19 cellular contexts compared by ENCODE assay signal in the genomic region with DNA sequence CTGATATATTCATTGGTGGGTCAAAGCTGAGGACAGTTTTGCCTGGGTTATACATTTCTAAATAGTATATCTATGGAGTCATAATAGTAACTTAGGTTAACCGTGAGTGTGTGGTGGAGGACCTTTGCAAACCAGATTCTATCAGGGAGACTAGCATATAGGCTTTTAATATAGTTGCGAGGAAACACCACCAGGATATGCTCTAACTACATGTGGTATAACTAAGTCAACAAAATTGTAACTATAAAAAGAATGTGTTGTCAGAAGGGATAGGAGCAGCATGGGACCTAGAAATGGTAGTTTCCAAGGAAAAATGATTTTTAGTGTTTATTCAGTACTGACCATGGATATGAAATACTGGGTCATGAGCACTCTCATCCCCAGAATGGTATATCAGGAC.
"Had no signal": no experiment of that assay in that cellular context is flagged by ENCODE, and none has a peak within 500 bp of the region (broad histone marks: within the 10 kb centered on the region; RNA-seq: fewer than 3 reads in every experiment).

No MANE protein-coding gene starts in this region.

- H3K4me1 ChIP-seq: adrenal gland, stomach, testis, upper lobe of right lung had no signal

- H3K27me3 ChIP-seq: adrenal gland, esophagus squamous epithelium, ovary, sigmoid colon, stomach, testis, upper lobe of right lung had no signal

- H3K27ac ChIP-seq: adrenal gland, coronary artery, esophagus squamous epithelium, ovary, sigmoid colon, stomach, testis, upper lobe of right lung had no signal

- H3K36me3 Mint-ChIP-seq: activated naive CD4-positive, alpha-beta T cell treated with anti-CD3 and anti-CD28 coated beads, Interleukin-2, amount 50 U/mL, for 24 hours; mesothelial cell of epicardium; WTC11 had no signal

- H3K4me3 ChIP-seq: adrenal gland, coronary artery, esophagus squamous epithelium, lung, ovary, sigmoid colon, stomach, testis, upper lobe of right lung had no signal

- ATAC-seq: activated CD8-positive, alpha-beta T cell treated with anti-CD3 and anti-CD28 coated beads for 36 hours; activated T-cell treated with anti-CD3 and anti-CD28 coated beads, Interleukin-2, amount 50 U/mL, for 4 hours; upper lobe of right lung; WTC11 had no signal

- H3K4me3 Mint-ChIP-seq: activated CD8-positive, alpha-beta T cell treated with anti-CD3 and anti-CD28 coated beads for 36 hours; activated naive CD4-positive, alpha-beta T cell treated with anti-CD3 and anti-CD28 coated beads, Interleukin-2, amount 50 U/mL, for 24 hours; activated T-cell treated with anti-CD3 and anti-CD28 coated beads, Interleukin-2, amount 50 U/mL, for 4 hours; mesothelial cell of epicardium; WTC11 had no signal

- H3K27me3 Mint-ChIP-seq: activated CD8-positive, alpha-beta T cell treated with anti-CD3 and anti-CD28 coated beads for 36 hours; activated naive CD4-positive, alpha-beta T cell treated with anti-CD3 and anti-CD28 coated beads, Interleukin-2, amount 50 U/mL, for 24 hours had no signal

- H3K27ac Mint-ChIP-seq: activated CD8-positive, alpha-beta T cell treated with anti-CD3 and anti-CD28 coated beads for 36 hours; activated naive CD4-positive, alpha-beta T cell treated with anti-CD3 and anti-CD28 coated beads, Interleukin-2, amount 50 U/mL, for 24 hours; mesothelial cell of epicardium; WTC11 had no signal

- H3K36me3 ChIP-seq: adrenal gland, esophagus squamous epithelium, ovary, sigmoid colon, stomach, upper lobe of right lung had no signal

- H3K4me1 Mint-ChIP-seq: activated naive CD4-positive, alpha-beta T cell treated with anti-CD3 and anti-CD28 coated beads, Interleukin-2, amount 50 U/mL, for 24 hours; mesothelial cell of epicardium; WTC11 had no signal

- H3K9me3 ChIP-seq: adrenal gland, esophagus squamous epithelium, ovary, sigmoid colon, stomach, testis, upper lobe of right lung had no signal

- DNase-seq: activated CD4-positive, alpha-beta T cell treated with anti-CD3 and anti-CD28 coated beads for 4 hours; activated CD8-positive, alpha-beta T cell treated with anti-CD3 and anti-CD28 coated beads for 36 hours; activated effector memory CD4-positive, alpha-beta T cell treated with anti-CD3 and anti-CD28 coated beads, Interleukin-2, amount 50 U/mL, for 16 hours; activated T-cell treated with anti-CD3 and anti-CD28 coated beads, Interleukin-2, amount 50 U/mL, for 4 hours; adrenal gland; effector CD4-positive, alpha-beta T cell; esophagus squamous epithelium; ovary; sigmoid colon; stimulated activated CD4-positive, alpha-beta T cell treated with anti-CD3 and anti-CD28 coated beads, Interleukin-1b, Interleukin-23, amount 100 ng/mL, for 48 hours; stomach; T-helper 2 cell; testis; upper lobe of right lung had no signal

- H3K9me3 Mint-ChIP-seq: activated CD8-positive, alpha-beta T cell treated with anti-CD3 and anti-CD28 coated beads for 36 hours; activated naive CD4-positive, alpha-beta T cell treated with anti-CD3 and anti-CD28 coated beads, Interleukin-2, amount 50 U/mL, for 24 hours had no signal
